In the genomic region with DNA sequence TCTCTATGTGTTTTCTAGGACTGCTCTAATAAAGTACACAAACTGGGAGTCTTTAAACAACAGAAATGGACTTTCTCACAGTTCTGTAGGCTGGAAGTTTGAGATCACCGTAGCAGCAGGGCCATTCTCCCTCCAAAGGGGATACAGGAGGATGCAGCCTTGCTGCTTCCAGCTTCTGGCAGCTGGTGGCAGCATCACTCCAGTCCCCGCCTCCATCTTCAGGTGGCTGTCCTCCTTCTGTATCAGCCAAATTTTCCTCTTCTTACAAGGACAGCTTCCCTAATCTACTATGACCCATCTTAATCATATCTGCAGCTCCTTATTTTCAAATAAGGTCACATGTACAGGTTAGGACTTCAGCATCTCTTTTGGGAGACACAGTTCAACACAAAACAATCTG, we compare ENCODE assay signal across 15 cellular contexts. TPM values are rescaled to one million over a fixed set of nuclear protein-coding genes. Genes with fewer than 3 reads are reported as not detected.
A peak's percentile ranks its signal among the peaks of the same experiment; 100 is the strongest.
DNase-seq lines count a peak whose midpoint lies in the region; ATAC-seq and TF ChIP-seq lines count a peak whose summit lies in the region.
"Not testable (repeated sequence)": the region's sequence is repeated elsewhere in the genome, so short reads cannot be mapped to it uniquely, and the experiment has no call there.
"Had no signal": no experiment of that assay in that cellular context is flagged by ENCODE, and none has a peak within 500 bp of the region (broad histone marks: within the 10 kb centered on the region; RNA-seq: fewer than 3 reads in every experiment).

No MANE protein-coding gene starts in this region.

- H3K4me3 ChIP-seq in LNCaP clone FGC (ENCODE audit: low read depth, low read length); mammary epithelial cell (replicated peaks in 1 of 3; ENCODE audit: insufficient read depth in 1 of 3, low read depth in 2 of 3, low read length in 3 of 3): not testable (repeated sequence)

- H3K27me3 ChIP-seq in mammary epithelial cell (ENCODE audit: insufficient read depth, low read length); foreskin keratinocyte: not testable (repeated sequence)

- not testable (repeated sequence) for H3K27ac ChIP-seq in mammary epithelial cell (ENCODE audit: insufficient read depth, low read depth, low read length); foreskin keratinocyte

- not testable (repeated sequence) for H4K20me1 ChIP-seq in mammary epithelial cell (ENCODE audit: insufficient read depth, low read length)

- not testable (repeated sequence) for H3K36me3 ChIP-seq in mammary epithelial cell (ENCODE audit: insufficient read depth, low read length)

- not testable (repeated sequence) for H3K4me2 ChIP-seq in mammary epithelial cell (ENCODE audit: insufficient read depth, low read depth, low read length)

- peak; percentile 12 for DNase-seq in DMS153 (lab: John Stamatoyannopoulos, UW)
- DNase-seq in LNCaP clone FGC (ENCODE audit: low read depth); mammary epithelial cell; foreskin keratinocyte; stimulated activated naive CD8-positive, alpha-beta T cell treated with anti-CD3 and anti-CD28 coated beads, Interleukin-15, amount 100 ng/mL, for 72 hours: not testable (repeated sequence)
- peak; percentile 10 for DNase-seq in SK-MEL-5 (ENCODE audit: low read depth, low spot score)

- H3K36me3 Mint-ChIP-seq in nephron (ENCODE audit: low read depth) = not testable (repeated sequence)

- BruUV-seq in mammary epithelial cell (replicated peaks; lab: Mats Ljungman, UMichigan) = not testable (repeated sequence)

- H2AFZ ChIP-seq in mammary epithelial cell (ENCODE audit: low read depth, low read length) = not testable (repeated sequence)

- not testable (repeated sequence) for H3K79me2 ChIP-seq in mammary epithelial cell (ENCODE audit: insufficient read depth, low read length)

- not testable (repeated sequence) for H3K4me3 Mint-ChIP-seq in nephron; stimulated activated naive CD8-positive, alpha-beta T cell treated with anti-CD3 and anti-CD28 coated beads, Interleukin-15, amount 100 ng/mL, for 72 hours

- intact Hi-C loops in mammary epithelial cell (cut with micrococcal nuclease) = loop anchor here (2.0 to 5.0 kb wide), 2 partner anchors 235 to 406 kb away; no protein-coding TSS in a partner anchor

- CTCF ChIA-PET in mammary epithelial cell (lab: Charles Lee; ENCODE audit: low non-redundant PET) = not testable (repeated sequence)

- H3K27ac Mint-ChIP-seq in nephron; stimulated activated naive CD8-positive, alpha-beta T cell treated with anti-CD3 and anti-CD28 coated beads, Interleukin-15, amount 100 ng/mL, for 72 hours: not testable (repeated sequence)

- H3K27me3 Mint-ChIP-seq in nephron (ENCODE audit: low read depth) = peaks cover 11% of the 10 kb centered on the region
- H3K27me3 Mint-ChIP-seq in stimulated activated naive CD8-positive, alpha-beta T cell treated with anti-CD3 and anti-CD28 coated beads, Interleukin-15, amount 100 ng/mL, for 72 hours = peaks cover 25% of the 10 kb centered on the region

- H3K9me3 Mint-ChIP-seq in nephron; stimulated activated naive CD8-positive, alpha-beta T cell treated with anti-CD3 and anti-CD28 coated beads, Interleukin-15, amount 100 ng/mL, for 72 hours: not testable (repeated sequence)

- H3K4me1 ChIP-seq in mammary epithelial cell (ENCODE audit: insufficient read depth, low read length); foreskin keratinocyte: not testable (repeated sequence)

- dilution Hi-C loops in mammary epithelial cell (cut with HindIII; ENCODE audit: low sequenced_read_pairs) = not testable (repeated sequence)

- 44% methylated on average over 1 of the region's 2 CpGs for WGBS in mammary epithelial cell (ENCODE audit: low coverage, missing lambda C conversion rate)

- H3K4me1 Mint-ChIP-seq in nephron; stimulated activated naive CD8-positive, alpha-beta T cell treated with anti-CD3 and anti-CD28 coated beads, Interleukin-15, amount 100 ng/mL, for 72 hours: not testable (repeated sequence)

- ATAC-seq in GM18907 (IDR thresholded peaks at IDR 0.05; ENCODE audit: unreplicated experiment) (peak; percentile 54), foreskin keratinocyte (peak; percentile 77)
- ATAC-seq in stimulated activated naive CD8-positive, alpha-beta T cell treated with anti-CD3 and anti-CD28 coated beads, Interleukin-15, amount 100 ng/mL, for 72 hours = peak; percentile 50

- H3K9ac ChIP-seq in mammary epithelial cell (ENCODE audit: insufficient read depth, low read length) = not testable (repeated sequence)

- in situ Hi-C loops in SK-MEL-5 (cut with HindIII; ENCODE audit: low pct_unique_long_range_greater_than_20kb, low sequenced_read_pairs) = not testable (repeated sequence)
- in situ Hi-C loops in mammary epithelial cell (cut with MboI; ENCODE audit: low sequenced_read_pairs in 2 of 2) = loop anchor here in 1 of 2 donors (10.0 to 25.0 kb wide), 2 partner anchors 232 to 390 kb away; no protein-coding TSS in a partner anchor

- TF ChIP-seq CTCF in LNCaP clone FGC (IDR thresholded peaks at IDR 0.05; ENCODE audit: control insufficient read depth, extremely low read depth, insufficient read depth) = peak; percentile 51
- TF ChIP-seq CTCF in mammary epithelial cell (conservative IDR thresholded peaks at IDR 0.05 in 1 of 2, IDR thresholded peaks at IDR 0.05 in 1 of 2; ENCODE audit: extremely low read depth in 1 of 2, insufficient read depth in 1 of 2, low read depth in 1 of 2, low read length in 2 of 2) = peak; percentile 34 to 57
- peak; percentile 67 for TF ChIP-seq CTCF in foreskin keratinocyte (conservative IDR thresholded peaks at IDR 0.05)
- peak; percentile 21 to 37 (median 27) for TF ChIP-seq CTCF in nephron (IDR thresholded peaks at IDR 0.05; ENCODE audit: unreplicated experiment in 3 of 3)

- not testable (repeated sequence) for H3K9me3 ChIP-seq in mammary epithelial cell (replicated peaks; ENCODE audit: insufficient read depth, low read length)

RNA-seq across cellular contexts. Expression of a gene that starts 13.1 kb away (rescaled TPM):
- not detected in 2 replicates for total RNA-seq in SK-MEL-5 (2014; rRNA removed; shearing (Covaris generic))
- polyA plus RNA-seq in SK-MEL-5 (2015; cell fraction: cytosol; rRNA removed) = not detected in 2 replicates
- not detected in 2 replicates for polyA plus RNA-seq in SK-MEL-5 (2015; cell fraction: nucleus; rRNA removed)
- total RNA-seq in mammary epithelial cell (not detected), foreskin keratinocyte (not detected in 2 replicates)
- polyA plus RNA-seq in mammary epithelial cell (not detected), foreskin keratinocyte (not detected in 2 replicates)
- polyA minus RNA-seq in mammary epithelial cell = not detected
- total RNA-seq: activated naive CD4-positive, alpha-beta T cell treated with anti-CD3 and anti-CD28 coated beads, Interleukin-2, amount 50 U/mL, for 72 hours; activated T-helper 17 cell treated with anti-CD3 and anti-CD28 coated beads, Interleukin-2, amount 50 U/mL, for 72 hours; CD4-positive, alpha-beta memory T cell; cerebellum; NCI-H460; vagina had no signal
- polyA plus RNA-seq: CD4-positive, alpha-beta memory T cell; naive thymus-derived CD8-positive, alpha-beta T cell had no signal
